In genomic region chr2:199471443-199472057, GRCh38 we compare ENCODE assay signal across 8 cellular contexts. TPM values are rescaled to one million over a fixed set of nuclear protein-coding genes. Genes with fewer than 3 reads are reported as not detected.
DNase-seq lines count a peak whose midpoint lies in the region; ATAC-seq and TF ChIP-seq lines count a peak whose summit lies in the region.

No MANE protein-coding gene starts in this region.

- TF ChIP-seq CTCF in OCI-LY1 (IDR thresholded peaks at IDR 0.05; ENCODE audit: low read length) (peak; percentile 74), dorsolateral prefrontal cortex (IDR thresholded peaks at IDR 0.05 in 54 of 56, conservative IDR thresholded peaks at IDR 0.05 in 2 of 56; ENCODE audit: low read depth in 1 of 56, partially characterized antibody in 56 of 56) (peak; percentile 26 to 85 (median 72)), vagina (IDR thresholded peaks at IDR 0.05) (peak in 1 of 3 experiments; percentile 17)

- POLR2A ChIA-PET in CD4-positive, alpha-beta memory T cell (lab: Charles Lee; ENCODE audit: partially characterized antibody) = no interaction called here

- CTCF ChIA-PET in CD4-positive, alpha-beta memory T cell (lab: Charles Lee; ENCODE audit: partially characterized antibody) = interaction anchor here (1.6 kb wide), 1 partner anchor 10 kb away, joined by 4 read pairs; no protein-coding TSS in a partner anchor

- H3K36me3 Mint-ChIP-seq in CD4-positive, alpha-beta memory T cell = peaks cover 0 to 3% of the 10 kb centered on the region in 2 donors

- H3K9me2 ChIP-seq in OCI-LY1 (ENCODE audit: low read depth, low read length) = no peaks in the 10 kb centered on the region

- H3K36me3 ChIP-seq in OCI-LY1 (ENCODE audit: insufficient read depth, low read length) (no peaks in the 10 kb centered on the region), vagina (no peaks in the 10 kb centered on the region)
- H3K36me3 ChIP-seq in CD4-positive, alpha-beta memory T cell (ENCODE audit: insufficient read depth, low read length) = no peaks in the 10 kb centered on the region

- intact Hi-C loops in dorsolateral prefrontal cortex (cut with DNase I) (loop anchor here in 1 of 2 donors (10.0 kb wide), 2 partner anchors 113 to 273 kb away; no protein-coding TSS in a partner anchor), vagina (cut with DNase I) (no loop called here)
- intact Hi-C loops in CD4-positive, alpha-beta memory T cell (cut with micrococcal nuclease) = no loop called here

- H3K27me3 ChIP-seq in OCI-LY1 (ENCODE audit: insufficient read depth, low read length) (no peaks in the 10 kb centered on the region), dorsolateral prefrontal cortex (peaks cover 0 to 97% (median 57%) of the 10 kb centered on the region in 45 donors), vagina (peaks cover 14% of the 10 kb centered on the region)
- peaks cover 61% of the 10 kb centered on the region for H3K27me3 ChIP-seq in CD4-positive, alpha-beta memory T cell (ENCODE audit: insufficient read depth, low read length)

- H2AFZ ChIP-seq in OCI-LY1 (ENCODE audit: low read length) = no peak overlapping the region

- H3K79me2 ChIP-seq in OCI-LY1 (ENCODE audit: insufficient read depth, low read length) = no peaks in the 10 kb centered on the region

- no peak for TF ChIP-seq POLR2A in vagina (IDR thresholded peaks at IDR 0.05)

- peak overlapping the region in 1 of 7 donors; percentile 8 for H3K27ac Mint-ChIP-seq in CD4-positive, alpha-beta memory T cell

- H3K9ac ChIP-seq in OCI-LY1 (ENCODE audit: low read length) = no peak overlapping the region

- no peaks in the 10 kb centered on the region for H3F3A ChIP-seq in OCI-LY1 (ENCODE audit: insufficient read depth, low read length)

- no peaks in the 10 kb centered on the region for H4K20me1 ChIP-seq in OCI-LY1 (ENCODE audit: insufficient read depth, low read length)

- peaks cover 5 to 23% (median 12%) of the 10 kb centered on the region in 4 donors for H3K4me1 Mint-ChIP-seq in CD4-positive, alpha-beta memory T cell

- H3K4me1 ChIP-seq in OCI-LY1 (ENCODE audit: insufficient read depth, low read length, severe bottlenecking) (peaks cover 38% of the 10 kb centered on the region), vagina (peaks cover 11% of the 10 kb centered on the region)
- peaks cover 14% of the 10 kb centered on the region for H3K4me1 ChIP-seq in CD4-positive, alpha-beta memory T cell (ENCODE audit: insufficient read depth, low read length)

- no peak overlapping the region for H3K4me3 ChIP-seq in OCI-LY1 (ENCODE audit: low read depth, low read length, poor library complexity, severe bottlenecking)
- H3K4me3 ChIP-seq in dorsolateral prefrontal cortex = peak overlapping the region; percentile 27 to 68 (median 50)
- peak overlapping the region; percentile 12 to 18 for H3K4me3 ChIP-seq in vagina
- H3K4me3 ChIP-seq in CD4-positive, alpha-beta memory T cell (ENCODE audit: low read length in 2 of 2) = no peak overlapping the region

- H3K27ac ChIP-seq in OCI-LY1 (ENCODE audit: low read depth, low read length, poor library complexity, severe bottlenecking) = no peak overlapping the region
- peak overlapping the region in 55 of 59 donors; percentile 17 to 96 (median 76) for H3K27ac ChIP-seq in dorsolateral prefrontal cortex
- no peak overlapping the region for H3K27ac ChIP-seq in vagina
- no peak overlapping the region for H3K27ac ChIP-seq in CD4-positive, alpha-beta memory T cell (ENCODE audit: low read depth, low read length)

- H3K27me3 Mint-ChIP-seq in CD4-positive, alpha-beta memory T cell = peaks cover 67 to 70% of the 10 kb centered on the region in 2 donors

- peak; percentile 43 for DNase-seq in Ammon's horn (ENCODE audit: low spot score)
- DNase-seq in dorsolateral prefrontal cortex = peak in 8 of 10 donors; percentile 60 to 84 (median 74)
- DNase-seq in lung microvascular endothelial cell (ENCODE audit: low read depth in 2 of 2) = peak; percentile 55 to 61
- no peak for DNase-seq in vagina (ENCODE audit: extremely low spot score in 2 of 2)
- DNase-seq in CD4-positive, alpha-beta memory T cell = no peak

- ATAC-seq in GM18861 (IDR thresholded peaks at IDR 0.05; ENCODE audit: unreplicated experiment) (peak; percentile 84), HG03442 (IDR thresholded peaks at IDR 0.05; ENCODE audit: unreplicated experiment) (peak; percentile 83)

- H3K4me3 Mint-ChIP-seq in CD4-positive, alpha-beta memory T cell = peak overlapping the region in 2 of 8 donors; percentile 2 to 39

- H3K9me3 Mint-ChIP-seq in CD4-positive, alpha-beta memory T cell = peaks cover 0 to 4% (median 2%) of the 10 kb centered on the region in 8 donors

- peak overlapping the region; percentile 34 for H3K4me2 ChIP-seq in OCI-LY1 (ENCODE audit: low read length)

- no peaks in the 10 kb centered on the region for H3K9me3 ChIP-seq in OCI-LY1 (ENCODE audit: low read length)
- H3K9me3 ChIP-seq in vagina = no peaks in the 10 kb centered on the region
- no peaks in the 10 kb centered on the region for H3K9me3 ChIP-seq in CD4-positive, alpha-beta memory T cell (ENCODE audit: control insufficient read depth in 1 of 2, low read length in 2 of 2)

RNA-seq across cellular contexts. Expression of gene SATB2, which starts 13.8 kb away (rescaled TPM):
- 100 to 1,000 TPM in 117 of 120 experiments, 10 to 100 TPM in 3; 77.2 to 202 (median 149) TPM for total RNA-seq in dorsolateral prefrontal cortex
- 0.60 and 1.3 TPM in 2 replicates for total RNA-seq in lung microvascular endothelial cell
- total RNA-seq in vagina = 7.4 TPM
- total RNA-seq in CD4-positive, alpha-beta memory T cell = under 1 TPM in 1 of 2 experiments, not detected in 1; 0.06 TPM
- not detected for polyA plus RNA-seq in CD4-positive, alpha-beta memory T cell

Comparison
In these comparisons a context has a peak if more than half of its experiments do, and no peak if none do; other contexts are left out.
1. DNase-seq: peak in Ammon's horn (single experiment), dorsolateral prefrontal cortex (8 of 10) and lung microvascular endothelial cell (2 of 2); none in vagina (0 of 2) and CD4-positive, alpha-beta memory T cell (0 of 5).
2. H3K27ac ChIP-seq: peak in dorsolateral prefrontal cortex (55 of 59); none in OCI-LY1 (single experiment), vagina (single experiment) and CD4-positive, alpha-beta memory T cell (single experiment).
3. H3K4me3 ChIP-seq: peak in dorsolateral prefrontal cortex (59 of 59) and vagina (2 of 2); none in OCI-LY1 (single experiment) and CD4-positive, alpha-beta memory T cell (0 of 2).